ENCODE assay signal across 8 cellular contexts in the genomic region with DNA sequence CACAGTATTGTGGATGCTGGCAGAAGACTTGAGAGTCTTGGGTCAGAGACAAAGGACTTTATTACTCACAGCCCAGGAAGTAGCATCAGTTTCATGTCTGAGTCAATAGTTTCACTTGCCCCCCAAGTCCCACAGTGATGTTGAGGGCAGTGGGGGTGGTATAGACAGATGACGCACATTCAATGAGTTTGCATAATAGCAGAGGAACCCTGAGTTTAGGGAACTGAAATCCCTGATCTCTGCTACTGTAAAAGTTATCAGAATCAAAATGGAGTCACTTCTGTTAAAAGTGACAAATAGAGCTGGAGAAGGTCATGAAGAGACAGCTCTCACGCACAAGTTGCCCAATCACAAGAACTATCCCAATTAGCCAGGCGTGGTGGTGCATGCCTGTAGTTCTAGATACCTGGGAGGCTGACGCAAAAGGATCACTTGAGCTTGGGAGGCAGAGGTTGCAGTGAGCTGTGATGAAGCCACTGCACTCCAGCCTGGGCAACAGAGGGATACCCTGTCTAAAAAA. TPM values are rescaled to one million over a fixed set of nuclear protein-coding genes. Genes with fewer than 3 reads are reported as not detected.
A peak's percentile ranks its signal among the peaks of the same experiment; 100 is the strongest.
DNase-seq lines count a peak whose midpoint lies in the region; ATAC-seq and TF ChIP-seq lines count a peak whose summit lies in the region.

No MANE protein-coding gene starts in this region.

- ATAC-seq in GM18909 (IDR thresholded peaks at IDR 0.05; ENCODE audit: poor library complexity, unreplicated experiment) (peak; percentile 89), HG02798 (IDR thresholded peaks at IDR 0.05; ENCODE audit: poor library complexity, unreplicated experiment) (peak; percentile 92)

- intact Hi-C loops in posterior vena cava (cut with DNase I): no loop called here
- intact Hi-C loops in activated CD4-positive, alpha-beta T cell treated with anti-CD3 and anti-CD28 coated beads, Interleukin-2, amount 10 ng/mL, durations not matched to agents 24 days and 14 days (cut with micrococcal nuclease): no loop called here

- no peak overlapping the region for H3K4me3 Mint-ChIP-seq in activated CD4-positive, alpha-beta T cell treated with anti-CD3 and anti-CD28 coated beads, Interleukin-2, amount 10 ng/mL, durations not matched to agents 24 days and 14 days

- POLR2A ChIA-PET in HEK293T (lab: Yijun Ruan, JAX): no interaction called here

- peak; percentile 88 for DNase-seq in SIG-M5 (lab: John Stamatoyannopoulos, UW)
- peak; percentile 26 for DNase-seq in posterior vena cava (ENCODE audit: low spot score)
- no peak for DNase-seq in SW480 (ENCODE audit: low spot score)
- no peak for DNase-seq in HEK293T (ENCODE audit: extremely low spot score)
- no peak for DNase-seq in activated CD4-positive, alpha-beta T cell treated with anti-CD3 and anti-CD28 coated beads, Interleukin-2, amount 10 ng/mL, durations not matched to agents 24 days and 14 days
- no peak for DNase-seq in NCI-H446 (lab: John Stamatoyannopoulos, UW)

- peaks cover 23% of the 10 kb centered on the region for H3K27me3 Mint-ChIP-seq in activated CD4-positive, alpha-beta T cell treated with anti-CD3 and anti-CD28 coated beads, Interleukin-2, amount 10 ng/mL, durations not matched to agents 24 days and 14 days

- H3K9me3 Mint-ChIP-seq in activated CD4-positive, alpha-beta T cell treated with anti-CD3 and anti-CD28 coated beads, Interleukin-2, amount 10 ng/mL, durations not matched to agents 24 days and 14 days: no peaks in the 10 kb centered on the region

- no peaks in the 10 kb centered on the region for H3K36me3 Mint-ChIP-seq in activated CD4-positive, alpha-beta T cell treated with anti-CD3 and anti-CD28 coated beads, Interleukin-2, amount 10 ng/mL, durations not matched to agents 24 days and 14 days (ENCODE audit: low read depth)

- peaks cover 8% of the 10 kb centered on the region for H3K4me1 Mint-ChIP-seq in activated CD4-positive, alpha-beta T cell treated with anti-CD3 and anti-CD28 coated beads, Interleukin-2, amount 10 ng/mL, durations not matched to agents 24 days and 14 days

- H3K27ac Mint-ChIP-seq in activated CD4-positive, alpha-beta T cell treated with anti-CD3 and anti-CD28 coated beads, Interleukin-2, amount 10 ng/mL, durations not matched to agents 24 days and 14 days: no peak overlapping the region

- CTCF ChIA-PET in HEK293T (lab: Yijun Ruan, JAX): interaction anchor here (1.0 kb wide), 1 partner anchor 13 kb away, joined by 3 read pairs; no protein-coding TSS in a partner anchor

TF ChIP-seq in HEK293T, 16 proteins besides CTCF, POLR2A, EP300 and RAD21:
- TF ChIP-seq HDGF (IDR thresholded peaks at IDR 0.05; ENCODE audit: borderline replicate concordance): no peak
- no peak for TF ChIP-seq ELF4 (IDR thresholded peaks at IDR 0.05)
- no peak for TF ChIP-seq FOXM1 (IDR thresholded peaks at IDR 0.05; ENCODE audit: borderline replicate concordance)
- TF ChIP-seq SUZ12 (IDR thresholded peaks at IDR 0.05): no peak
- no peak for TF ChIP-seq BHLHE40 (IDR thresholded peaks at IDR 0.05; ENCODE audit: borderline replicate concordance)
- no peak for TF ChIP-seq L3MBTL2 (conservative IDR thresholded peaks at IDR 0.05)
- TF ChIP-seq FOXA1 (IDR thresholded peaks at IDR 0.05): no peak
- no peak for TF ChIP-seq SP1 (IDR thresholded peaks at IDR 0.05)
- TF ChIP-seq, protein P1, sequence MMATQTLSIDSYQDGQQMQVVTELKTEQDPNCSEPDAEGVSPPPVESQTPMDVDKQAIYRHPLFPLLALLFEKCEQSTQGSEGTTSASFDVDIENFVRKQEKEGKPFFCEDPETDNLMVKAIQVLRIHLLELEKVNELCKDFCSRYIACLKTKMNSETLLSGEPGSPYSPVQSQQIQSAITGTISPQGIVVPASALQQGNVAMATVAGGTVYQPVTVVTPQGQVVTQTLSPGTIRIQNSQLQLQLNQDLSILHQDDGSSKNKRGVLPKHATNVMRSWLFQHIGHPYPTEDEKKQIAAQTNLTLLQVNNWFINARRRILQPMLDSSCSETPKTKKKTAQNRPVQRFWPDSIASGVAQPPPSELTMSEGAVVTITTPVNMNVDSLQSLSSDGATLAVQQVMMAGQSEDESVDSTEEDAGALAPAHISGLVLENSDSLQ (IDR thresholded peaks at IDR 0.05): no peak
- TF ChIP-seq ARNT (IDR thresholded peaks at IDR 0.05): no peak
- TF ChIP-seq TARDBP (IDR thresholded peaks at IDR 0.05): no peak
- TF ChIP-seq NFRKB (IDR thresholded peaks at IDR 0.05): no peak
- no peak for TF ChIP-seq FOXK2 (IDR thresholded peaks at IDR 0.05)
- no peak for TF ChIP-seq ZNF384 (IDR thresholded peaks at IDR 0.05)
- no peak for TF ChIP-seq LEF1 (IDR thresholded peaks at IDR 0.05; ENCODE audit: borderline replicate concordance)
- TF ChIP-seq CTBP1 (IDR thresholded peaks at IDR 0.05; ENCODE audit: borderline replicate concordance): no peak

RNA-seq across cellular contexts. Expression of a gene that starts 11.5 kb away (rescaled TPM):
- total RNA-seq in posterior vena cava: not detected
- not detected in 2 replicates for total RNA-seq in activated CD4-positive, alpha-beta T cell treated with anti-CD3 and anti-CD28 coated beads, Interleukin-2, amount 10 ng/mL, durations not matched to agents 24 days and 14 days

RNA-seq across cellular contexts. Expression of a gene that starts 29.7 kb away (rescaled TPM):
- total RNA-seq in posterior vena cava: 100 to 1,000 TPM; 110 to 123 TPM
- total RNA-seq in activated CD4-positive, alpha-beta T cell treated with anti-CD3 and anti-CD28 coated beads, Interleukin-2, amount 10 ng/mL, durations not matched to agents 24 days and 14 days: not detected in 2 replicates

RNA-seq across cellular contexts. Expression of a gene that starts 38.7 kb away (rescaled TPM):
- 10 to 100 TPM; 55.5 to 62.8 TPM for total RNA-seq in posterior vena cava
- 64.0 and 64.4 TPM in 2 replicates for total RNA-seq in activated CD4-positive, alpha-beta T cell treated with anti-CD3 and anti-CD28 coated beads, Interleukin-2, amount 10 ng/mL, durations not matched to agents 24 days and 14 days

Comparison
In these comparisons a context has a peak if more than half of its experiments do, and no peak if none do; other contexts are left out.
1. DNase-seq: peak in SIG-M5 (single experiment) and posterior vena cava (single experiment); none in SW480 (single experiment), HEK293T (single experiment), activated CD4-positive, alpha-beta T cell treated with anti-CD3 and anti-CD28 coated beads, Interleukin-2, amount 10 ng/mL, durations not matched to agents 24 days and 14 days (single experiment) and NCI-H446 (0 of 2).
2. RNA of a gene that starts 29.7 kb away (total RNA-seq): 110 to 123 TPM in posterior vena cava; not detected in activated CD4-positive, alpha-beta T cell treated with anti-CD3 and anti-CD28 coated beads, Interleukin-2, amount 10 ng/mL, durations not matched to agents 24 days and 14 days; every median in the first group is over 100 times any median in the second.